Comparison of ENCODE assay signal across 15 cellular contexts in the genomic region with DNA sequence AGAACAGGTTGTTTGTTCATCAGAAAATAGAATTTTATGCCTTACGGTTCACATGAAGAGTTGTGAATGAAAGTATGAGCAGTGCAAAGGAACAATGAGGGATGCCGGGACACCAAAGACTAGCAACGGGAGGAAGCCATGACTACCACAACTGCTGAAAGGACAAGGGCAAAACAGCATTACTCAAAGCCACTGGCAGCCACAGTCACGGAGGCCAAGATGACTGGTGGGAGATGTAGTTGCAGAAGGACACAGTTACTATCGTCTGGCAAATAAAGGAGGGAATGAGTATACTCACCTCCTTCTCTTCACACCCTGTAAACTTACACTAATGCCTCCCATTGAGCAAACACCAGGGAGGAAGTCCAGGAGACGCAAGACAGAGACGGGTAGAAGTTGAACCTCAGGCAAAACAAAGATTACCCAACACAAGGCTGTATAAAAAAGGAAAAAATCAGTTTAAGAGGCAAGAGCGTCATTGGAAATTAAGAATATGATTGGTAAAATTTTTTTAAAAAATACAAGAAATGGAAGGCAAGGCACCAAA.
A peak's percentile ranks its signal among the peaks of the same experiment; 100 is the strongest.
DNase-seq lines count a peak whose midpoint lies in the region; FAIRE-seq and TF ChIP-seq lines count a peak whose summit lies in the region.
"Had no signal": no experiment of that assay in that cellular context is flagged by ENCODE, and none has a peak within 500 bp of the region (broad histone marks: within the 10 kb centered on the region; RNA-seq: fewer than 3 reads in every experiment).

No MANE protein-coding gene starts in this region.

- H3K23ac ChIP-seq in H9 (ENCODE audit: insufficient read length, low read depth, low read length) (no peak overlapping the region), H1 (ENCODE audit: insufficient read length) (no peak overlapping the region), trophoblast cell (ENCODE audit: low read length) (no peak overlapping the region)

- TF ChIP-seq CTCF in H9 (conservative IDR thresholded peaks at IDR 0.05) (no peak), H1 (IDR thresholded peaks at IDR 0.05; ENCODE audit: control extremely low read depth in 1 of 3, insufficient read depth in 1 of 3, low read depth in 1 of 3, low read length in 3 of 3) (no peak), coronary artery (IDR thresholded peaks at IDR 0.05) (no peak), MM.1S (IDR thresholded peaks at IDR 0.05; ENCODE audit: low read length) (no peak)

- no peak overlapping the region for H3K27ac ChIP-seq in H9 (ENCODE audit: insufficient read length, low read depth, low read length)
- H3K27ac ChIP-seq in H1 (ENCODE audit: low read depth, low read length), result no peak overlapping the region
- no peak overlapping the region for H3K27ac ChIP-seq in trophoblast cell (ENCODE audit: low read depth, low read length)
- H3K27ac ChIP-seq in coronary artery, result no peak overlapping the region
- no peak overlapping the region for H3K27ac ChIP-seq in MM.1S (ENCODE audit: low read length)
- H3K27ac ChIP-seq: BLaER1 treated with 17β-estradiol and CSF1 and Interleukin-3, amounts not matched to agents 10 nM and 100 nM; GM23248 had no signal

- H4K20me1 ChIP-seq in H9 (ENCODE audit: control insufficient read depth, insufficient read depth, insufficient read length) (no peaks in the 10 kb centered on the region), H1 (replicated peaks in 1 of 2; ENCODE audit: control insufficient read depth in 1 of 2, insufficient read depth in 2 of 2, low read length in 2 of 2) (no peaks in the 10 kb centered on the region), MM.1S (ENCODE audit: insufficient read depth, low read length) (no peaks in the 10 kb centered on the region)
- H4K20me1 ChIP-seq: BLaER1 treated with 17β-estradiol and CSF1 and Interleukin-3, amounts not matched to agents 10 nM and 100 nM had no signal

- no peak overlapping the region for H3K4me3 Mint-ChIP-seq in H9
- H3K4me3 Mint-ChIP-seq: CD4-positive, CD25-positive, alpha-beta regulatory T cell had no signal

- no peaks in the 10 kb centered on the region for H3K9me3 Mint-ChIP-seq in H9
- H3K9me3 Mint-ChIP-seq: CD4-positive, CD25-positive, alpha-beta regulatory T cell had no signal

- H3K9me2 ChIP-seq in MM.1S (replicated peaks; ENCODE audit: insufficient read depth, low read length), result no peaks in the 10 kb centered on the region

- H2BK12ac ChIP-seq in H9 (ENCODE audit: insufficient read length, low read depth, low read length), result no peak overlapping the region
- H2BK12ac ChIP-seq in H1 (ENCODE audit: low read depth, low read length), result no peak overlapping the region; the same call in 1 of the 2 replicates
- H2BK12ac ChIP-seq in trophoblast cell (ENCODE audit: low read length), result peak overlapping the region; percentile 7

- no peak for TF ChIP-seq EP300 in H1 (IDR thresholded peaks at IDR 0.05; ENCODE audit: borderline replicate concordance in 1 of 2, low read depth in 2 of 2, low read length in 2 of 2)

- H3K36me3 ChIP-seq in H1 (ENCODE audit: control insufficient read depth in 2 of 4, insufficient read depth in 4 of 4, low read length in 3 of 4), result no peaks in the 10 kb centered on the region
- no peaks in the 10 kb centered on the region for H3K36me3 ChIP-seq in trophoblast cell (ENCODE audit: control insufficient read depth in 1 of 2, insufficient read depth in 2 of 2, low read length in 2 of 2)
- H3K36me3 ChIP-seq in MM.1S (replicated peaks; ENCODE audit: insufficient read depth, low read length), result no peaks in the 10 kb centered on the region
- H3K36me3 ChIP-seq: BLaER1 treated with 17β-estradiol and CSF1 and Interleukin-3, amounts not matched to agents 10 nM and 100 nM; HAP-1 had no signal

- DNase-seq in H9 (no peak), RPMI7951 (ENCODE audit: low read depth) (peak; percentile 26), H1 (ENCODE audit: low read depth in 1 of 2, low spot score in 2 of 2) (no peak), trophoblast cell (no peak), coronary artery (ENCODE audit: low spot score) (no peak), MM.1S (no peak), NCI-H2171 (lab: John Stamatoyannopoulos, UW) (no peak)
- DNase-seq: ACHN; CD4-positive, CD25-positive, alpha-beta regulatory T cell; DMS53; GM23248 had no signal

- H3K4ac ChIP-seq in H9 (ENCODE audit: low read depth, low read length), result no peak overlapping the region
- H3K4ac ChIP-seq in H1 (replicated peaks; ENCODE audit: insufficient read length, low read depth, low read length), result no peak overlapping the region
- H3K4ac ChIP-seq in trophoblast cell (ENCODE audit: low read depth, low read length), result no peak overlapping the region

- H3K79me1 ChIP-seq in H9 (ENCODE audit: insufficient read depth, low read depth, low read length, poor library complexity, severe bottlenecking), result no peaks in the 10 kb centered on the region
- H3K79me1 ChIP-seq in H1 (ENCODE audit: low read depth, low read length), result no peaks in the 10 kb centered on the region
- H3K79me1 ChIP-seq in trophoblast cell (ENCODE audit: low read length), result peaks cover 15% of the 10 kb centered on the region

- H3K14ac ChIP-seq in H9 (ENCODE audit: insufficient read depth, low read length), result no peak overlapping the region
- H3K14ac ChIP-seq in H1 (ENCODE audit: insufficient read length), result no peak overlapping the region
- H3K14ac ChIP-seq in trophoblast cell (ENCODE audit: low read length), result no peak overlapping the region

- H3K9ac ChIP-seq in H9 (ENCODE audit: extremely low read depth, insufficient read length, low read length) (no peak overlapping the region), H1 (replicated peaks in 1 of 4; ENCODE audit: extremely low read depth in 1 of 4, low read depth in 3 of 4, low read length in 3 of 4) (0 out of 7 replicates have a peak overlapping the region, but pooled peaks of 1 of the 4 experiments have one; percentile 24), trophoblast cell (ENCODE audit: low read length) (no peak overlapping the region), MM.1S (ENCODE audit: low read length) (no peak overlapping the region)
- H3K9ac ChIP-seq: BLaER1 treated with 17β-estradiol and CSF1 and Interleukin-3, amounts not matched to agents 10 nM and 100 nM; GM23248 had no signal

- CTCF ChIA-PET in H1 (lab: Charles Lee; ENCODE audit: partially characterized antibody), result interaction anchor here (0.8 kb wide), 1 partner anchor 166 kb away, joined by 3 read pairs; no protein-coding TSS in a partner anchor

- TF ChIP-seq POLR2A in H1 (IDR thresholded peaks at IDR 0.05; ENCODE audit: control extremely low read depth in 1 of 2, low read depth in 2 of 2, low read length in 2 of 2), result no peak

- H2AFZ ChIP-seq in H9 (ENCODE audit: low read length) (no peak overlapping the region), H1 (ENCODE audit: low read length) (0 out of 2 replicates have a peak overlapping the region, but pooled peaks have one; percentile 47), trophoblast cell (ENCODE audit: insufficient read depth, low read length, poor library complexity) (no peak overlapping the region), MM.1S (ENCODE audit: low read length) (no peak overlapping the region)
- H2AFZ ChIP-seq: GM23248 had no signal

- H2BK5ac ChIP-seq in H9 (ENCODE audit: insufficient read length, low read length) (no peak overlapping the region), H1 (ENCODE audit: low read depth, low read length) (no peak overlapping the region), trophoblast cell (ENCODE audit: low read depth, low read length, poor library complexity) (peak overlapping the region; percentile 8)

- H3K4me2 ChIP-seq in H9 (ENCODE audit: insufficient read depth, insufficient read length, low read length) (no peak overlapping the region), H1 (ENCODE audit: insufficient read depth in 1 of 2, low read depth in 2 of 2, low read length in 2 of 2) (no peak overlapping the region), trophoblast cell (ENCODE audit: low read length) (no peak overlapping the region), MM.1S (ENCODE audit: low read depth, low read length) (no peak overlapping the region)
- H3K4me2 ChIP-seq: BLaER1 treated with 17β-estradiol and CSF1 and Interleukin-3, amounts not matched to agents 10 nM and 100 nM had no signal

- peaks cover 13% of the 10 kb centered on the region for H3K27me3 Mint-ChIP-seq in H9 (ENCODE audit: low read depth)
- H3K27me3 Mint-ChIP-seq: CD4-positive, CD25-positive, alpha-beta regulatory T cell had no signal

- no peak for FAIRE-seq in H1 (lab: Jason Lieb, UNC)
- FAIRE-seq: GM12878, GM18507 had no signal

- peaks cover 2% of the 10 kb centered on the region; the same call in 1 of the 2 replicates for H3K4me1 ChIP-seq in H9 (ENCODE audit: insufficient read depth, low read length)
- H3K4me1 ChIP-seq in H1 (replicated peaks in 1 of 4; ENCODE audit: control insufficient read depth in 3 of 4, insufficient read depth in 4 of 4, low read length in 3 of 4), result peaks cover 0 to 6% (median 3%) of the 10 kb centered on the region in 4 experiments; a peak in 3 of 7 replicates
- H3K4me1 ChIP-seq in trophoblast cell (ENCODE audit: control insufficient read depth in 1 of 2, insufficient read depth in 2 of 2, low read length in 2 of 2), result peaks cover 13 to 16% of the 10 kb centered on the region in 2 experiments
- H3K4me1 ChIP-seq in MM.1S (ENCODE audit: low read length), result no peaks in the 10 kb centered on the region

- no peak overlapping the region for H4K12ac ChIP-seq in trophoblast cell (ENCODE audit: low read depth, low read length)

- 100% methylated on average over 1 of the region's 8 CpGs for WGBS in H9 (ENCODE audit: extremely low coverage, insufficient read length, low lambda C conversion rate)
- 83 to 100% methylated on average over 1 to 8 of the region's 8 CpGs for WGBS in H1 (ENCODE audit: extremely low coverage in 1 of 2, insufficient coverage in 1 of 2, insufficient read length in 1 of 2, insufficient replicate concordance in 2 of 2, low coverage in 1 of 2, low lambda C conversion rate in 2 of 2, missing lambda C conversion rate in 1 of 2), 2 experiments
- WGBS in trophoblast cell (ENCODE audit: extremely low coverage, insufficient coverage, insufficient read length), result 100% methylated on average over 1 of the region's 8 CpGs

- H3T11ph ChIP-seq in H9 (ENCODE audit: low read length), result no peak overlapping the region

- no peaks in the 10 kb centered on the region for H3K27me3 ChIP-seq in H9 (ENCODE audit: insufficient read depth, low read length)
- H3K27me3 ChIP-seq in H1 (replicated peaks in 1 of 4; ENCODE audit: control insufficient read depth in 3 of 4, extremely low read depth in 1 of 4, insufficient read depth in 3 of 4, low read length in 3 of 4), result no peaks in the 10 kb centered on the region
- no peaks in the 10 kb centered on the region for H3K27me3 ChIP-seq in trophoblast cell (ENCODE audit: insufficient read depth, low read length)
- H3K27me3 ChIP-seq in MM.1S (replicated peaks; ENCODE audit: insufficient read depth, low read length), result no peaks in the 10 kb centered on the region
- H3K27me3 ChIP-seq: BLaER1 treated with 17β-estradiol and CSF1 and Interleukin-3, amounts not matched to agents 10 nM and 100 nM had no signal

- no peaks in the 10 kb centered on the region for H3K36me3 Mint-ChIP-seq in H9 (ENCODE audit: insufficient read depth in 1 of 3, low read depth in 3 of 3)
- H3K36me3 Mint-ChIP-seq: CD4-positive, CD25-positive, alpha-beta regulatory T cell had no signal

- POLR2A ChIA-PET in H1 (lab: Charles Lee; ENCODE audit: partially characterized antibody), result no interaction called here

- H2BK120ac ChIP-seq in H9 (ENCODE audit: low read depth, low read length, poor library complexity, severe bottlenecking), result no peak overlapping the region
- H2BK120ac ChIP-seq in H1 (replicated peaks; ENCODE audit: low read depth, low read length), result no peak overlapping the region
- H2BK120ac ChIP-seq in trophoblast cell (ENCODE audit: insufficient read depth, low read length, poor library complexity), result no peak overlapping the region

- H2AK5ac ChIP-seq in H9 (ENCODE audit: insufficient read length, low read length), result no peak overlapping the region
- no peak overlapping the region for H2AK5ac ChIP-seq in H1 (ENCODE audit: low read depth, low read length)
- H2AK5ac ChIP-seq in trophoblast cell (ENCODE audit: low read length), result no peak overlapping the region

- H3K23me2 ChIP-seq in H9 (ENCODE audit: insufficient read length, low read depth, low read length, poor library complexity, severe bottlenecking), result no peaks in the 10 kb centered on the region
- no peaks in the 10 kb centered on the region for H3K23me2 ChIP-seq in H1 (ENCODE audit: low read depth, low read length)

- no peak overlapping the region for H2BK20ac ChIP-seq in H9 (ENCODE audit: low read depth, low read length, poor library complexity, severe bottlenecking)
- no peak overlapping the region for H2BK20ac ChIP-seq in H1 (ENCODE audit: low read length)

- no peak overlapping the region for H3K27ac Mint-ChIP-seq in H9
- H3K27ac Mint-ChIP-seq: CD4-positive, CD25-positive, alpha-beta regulatory T cell had no signal

- H4K91ac ChIP-seq in H9 (ENCODE audit: insufficient read length, low read depth, low read length), result no peak overlapping the region
- no peak overlapping the region for H4K91ac ChIP-seq in H1 (replicated peaks; ENCODE audit: insufficient read length, low read length)
- H4K91ac ChIP-seq in trophoblast cell (ENCODE audit: low read depth, low read length), result peak overlapping the region; percentile 21

- H4K8ac ChIP-seq in H9 (replicated peaks; ENCODE audit: insufficient read length, low read depth, low read length) (no peak overlapping the region), H1 (ENCODE audit: extremely low read depth, insufficient read depth, low read length) (no peak overlapping the region), trophoblast cell (ENCODE audit: low read depth, low read length) (no peak overlapping the region)

- H3K4me3 ChIP-seq in H1 (ENCODE audit: extremely low read depth in 1 of 4, insufficient read depth in 2 of 4, low read depth in 3 of 4, low read length in 4 of 4), result no peak overlapping the region
- no peak overlapping the region for H3K4me3 ChIP-seq in trophoblast cell (ENCODE audit: low read depth, low read length)
- no peak overlapping the region for H3K4me3 ChIP-seq in coronary artery
- no peak overlapping the region for H3K4me3 ChIP-seq in MM.1S (ENCODE audit: low read length)
- H3K4me3 ChIP-seq: BLaER1 treated with 17β-estradiol and CSF1 and Interleukin-3, amounts not matched to agents 10 nM and 100 nM; GM12878; GM23248; HAP-1 had no signal

- H3K18ac ChIP-seq in H9 (ENCODE audit: insufficient read length, low read depth, low read length), result peak overlapping the region; percentile 36
- no peak overlapping the region for H3K18ac ChIP-seq in H1 (ENCODE audit: extremely low read depth, low read length)
- no peak overlapping the region for H3K18ac ChIP-seq in trophoblast cell (ENCODE audit: low read length)

- TF ChIP-seq RAD21 in H1 (IDR thresholded peaks at IDR 0.05 in 1 of 2, conservative IDR thresholded peaks at IDR 0.05 in 1 of 2; ENCODE audit: low read depth in 2 of 2, low read length in 2 of 2), result no peak

- no peak overlapping the region for H3K56ac ChIP-seq in H9 (ENCODE audit: insufficient read length, low read depth, low read length)
- no peak overlapping the region for H3K56ac ChIP-seq in H1 (replicated peaks; ENCODE audit: insufficient read length, low read depth, low read length)

- no peak overlapping the region for H4K5ac ChIP-seq in H9 (ENCODE audit: insufficient read length, low read depth, low read length)
- no peak overlapping the region for H4K5ac ChIP-seq in H1 (ENCODE audit: insufficient read length, low read depth, low read length)

- no peaks in the 10 kb centered on the region for H3F3A ChIP-seq in MM.1S (ENCODE audit: insufficient read depth, low read length)

- H3K4me1 Mint-ChIP-seq in H9, result peaks cover 47 to 50% of the 10 kb centered on the region in 2 experiments
- H3K4me1 Mint-ChIP-seq: CD4-positive, CD25-positive, alpha-beta regulatory T cell had no signal

- no peaks in the 10 kb centered on the region for H3K79me2 ChIP-seq in H9 (ENCODE audit: insufficient read depth, low read length)
- H3K79me2 ChIP-seq in H1 (ENCODE audit: control insufficient read depth in 1 of 2, insufficient read depth in 2 of 2, low read length in 2 of 2), result no peaks in the 10 kb centered on the region
- H3K79me2 ChIP-seq in trophoblast cell (ENCODE audit: control insufficient read depth, insufficient read depth, low read length, poor library complexity), result no peaks in the 10 kb centered on the region
- no peaks in the 10 kb centered on the region for H3K79me2 ChIP-seq in MM.1S (ENCODE audit: low read length)

- no peak overlapping the region for H2BK15ac ChIP-seq in H9 (ENCODE audit: low read depth, low read length)
- no peak overlapping the region for H2BK15ac ChIP-seq in H1 (ENCODE audit: low read length)

- H3K9me3 ChIP-seq in H9 (ENCODE audit: control insufficient read depth, low read depth, low read length) (no peaks in the 10 kb centered on the region), H1 (ENCODE audit: insufficient read depth in 2 of 2, low read depth in 1 of 2, low read length in 1 of 2) (no peaks in the 10 kb centered on the region), trophoblast cell (ENCODE audit: insufficient read depth, low read depth, low read length) (no peaks in the 10 kb centered on the region), MM.1S (replicated peaks; ENCODE audit: insufficient read depth, low read length) (no peaks in the 10 kb centered on the region)
- H3K9me3 ChIP-seq: BLaER1 treated with 17β-estradiol and CSF1 and Interleukin-3, amounts not matched to agents 10 nM and 100 nM; HAP-1 had no signal
